ENCODE assay signal across 17 cellular contexts in the genomic region with DNA sequence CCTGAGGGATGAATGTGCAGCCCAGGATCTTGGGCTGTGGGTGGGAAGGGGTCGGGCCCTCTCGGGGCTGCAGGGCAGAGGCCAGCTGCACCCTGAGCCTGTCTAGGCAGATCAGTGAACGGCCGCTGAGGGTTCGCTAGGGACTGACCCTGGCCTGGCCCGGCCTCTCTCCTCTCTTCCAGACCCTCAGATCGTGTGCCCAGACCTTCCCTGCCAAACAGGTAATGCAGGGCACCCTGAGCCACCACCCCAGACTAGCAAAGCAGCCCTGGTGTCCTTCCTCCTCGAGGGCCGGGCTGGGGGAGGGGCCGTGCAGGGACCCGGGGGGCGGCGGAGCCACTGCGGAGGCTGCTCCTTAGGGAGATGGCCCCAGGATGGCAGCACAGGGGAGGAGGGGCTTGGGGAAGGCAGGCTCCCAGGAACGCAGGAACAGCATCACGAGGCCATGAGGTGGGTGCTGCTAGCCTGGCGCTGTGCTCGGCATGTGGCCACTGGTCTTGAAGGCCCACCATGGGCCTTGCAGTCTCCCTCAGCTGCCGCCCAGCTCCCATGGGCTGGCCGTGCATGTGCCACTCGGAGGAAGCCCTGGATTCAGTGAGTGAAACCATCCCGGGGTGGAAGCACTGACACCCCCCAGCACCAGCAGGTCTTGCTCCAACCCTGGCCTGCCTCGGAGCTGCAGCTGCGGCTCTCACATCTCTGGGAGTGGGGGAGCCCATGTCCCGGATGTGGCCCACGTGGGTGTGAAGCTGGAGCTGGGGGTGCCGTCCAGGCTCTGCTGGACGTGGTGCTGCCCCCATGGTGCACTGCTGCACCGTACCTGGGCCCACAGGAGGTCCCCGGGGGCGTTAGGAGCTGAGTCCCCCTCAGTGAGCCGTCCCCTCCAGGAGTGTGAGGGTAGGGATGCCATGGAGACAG. TPM values are rescaled to one million over a fixed set of nuclear protein-coding genes. Genes with fewer than 3 reads are reported as not detected.
DNase-seq lines count a peak whose midpoint lies in the region; ATAC-seq and TF ChIP-seq lines count a peak whose summit lies in the region.
"Had no signal": no experiment of that assay in that cellular context is flagged by ENCODE, and none has a peak within 500 bp of the region (broad histone marks: within the 10 kb centered on the region; RNA-seq: fewer than 3 reads in every experiment).

No MANE protein-coding gene starts in this region.

- no peaks in the 10 kb centered on the region for H3K27me3 ChIP-seq in aorta (ENCODE audit: control insufficient read depth in 1 of 2, insufficient read depth in 2 of 2, low read length in 1 of 2)
- H3K27me3 ChIP-seq: SJCRH30, tibial nerve had no signal

- no peak overlapping the region for H3K4me3 ChIP-seq in aorta (ENCODE audit: low read length in 2 of 2)
- H3K4me3 ChIP-seq: SJCRH30, tibial nerve had no signal

- H3K9me3 ChIP-seq in aorta (ENCODE audit: control insufficient read depth, low read length), result no peaks in the 10 kb centered on the region
- H3K9me3 ChIP-seq: SJCRH30, tibial nerve had no signal

- no peak for TF ChIP-seq CTCF in natural killer cell (IDR thresholded peaks at IDR 0.05)

- intact Hi-C loops in natural killer cell (cut with micrococcal nuclease), result no loop called here
- intact Hi-C loops in aorta (cut with DNase I), result no loop called here

- no peak for TF ChIP-seq POLR2A in erythroblast (IDR thresholded peaks at IDR 0.05; ENCODE audit: low read length)

- ATAC-seq in natural killer cell (no peak), aorta (ENCODE audit: low FRiP score) (no peak), GM19395 (IDR thresholded peaks at IDR 0.05; ENCODE audit: unreplicated experiment) (no peak), HG03378 (IDR thresholded peaks at IDR 0.05; ENCODE audit: unreplicated experiment) (no peak)
- ATAC-seq: esophagus mucosa had no signal

- H3K27ac ChIP-seq in aorta (ENCODE audit: low read depth in 1 of 2, low read length in 2 of 2), result no peak overlapping the region
- H3K27ac ChIP-seq: SJCRH30, tibial nerve had no signal

- no peaks in the 10 kb centered on the region for H3K9me3 Mint-ChIP-seq in natural killer cell
- H3K9me3 Mint-ChIP-seq: activated naive CD8-positive, alpha-beta T cell treated with anti-CD3 and anti-CD28 coated beads, Interleukin-2, amount 10 ng/mL, durations not matched to agents 7 days and 5 days had no signal

- H3K27me3 Mint-ChIP-seq in natural killer cell (ENCODE audit: low read depth in 2 of 2), result no peaks in the 10 kb centered on the region
- H3K27me3 Mint-ChIP-seq: activated naive CD8-positive, alpha-beta T cell treated with anti-CD3 and anti-CD28 coated beads, Interleukin-2, amount 10 ng/mL, durations not matched to agents 7 days and 5 days had no signal

- WGBS in aorta, 2 donors, result 84 to 85% methylated on average over 30 to 32 of the region's 32 CpGs

- no peaks in the 10 kb centered on the region for H3K4me1 Mint-ChIP-seq in natural killer cell
- H3K4me1 Mint-ChIP-seq: activated naive CD8-positive, alpha-beta T cell treated with anti-CD3 and anti-CD28 coated beads, Interleukin-2, amount 10 ng/mL, durations not matched to agents 7 days and 5 days had no signal

- no peak overlapping the region for H3K27ac Mint-ChIP-seq in natural killer cell
- H3K27ac Mint-ChIP-seq: activated naive CD8-positive, alpha-beta T cell treated with anti-CD3 and anti-CD28 coated beads, Interleukin-2, amount 10 ng/mL, durations not matched to agents 7 days and 5 days; memory B cell had no signal

- peaks cover under 1 to 13% of the 10 kb centered on the region in 2 donors for H3K36me3 ChIP-seq in aorta (ENCODE audit: control insufficient read depth in 1 of 2, insufficient read depth in 2 of 2, low read length in 1 of 2)
- H3K36me3 ChIP-seq: SJCRH30 had no signal

- H3K4me1 ChIP-seq in aorta (ENCODE audit: control insufficient read depth in 1 of 2, insufficient read depth in 2 of 2, low read length in 2 of 2), result no peaks in the 10 kb centered on the region
- H3K4me1 ChIP-seq: SJCRH30, tibial nerve had no signal

- H3K36me3 Mint-ChIP-seq in natural killer cell, result no peaks in the 10 kb centered on the region
- H3K36me3 Mint-ChIP-seq: activated naive CD8-positive, alpha-beta T cell treated with anti-CD3 and anti-CD28 coated beads, Interleukin-2, amount 10 ng/mL, durations not matched to agents 7 days and 5 days; memory B cell had no signal

- DNase-seq in stimulated activated CD4-positive, alpha-beta T cell treated with anti-CD3 and anti-CD28 coated beads, Interleukin-15, amount 100 ng/mL, for 24 hours, result peak; percentile 0
- no peak for DNase-seq in stimulated activated CD4-positive, alpha-beta T cell treated with anti-CD3 and anti-CD28 coated beads, Interleukin-12 subunit alpha, Interleukin-12 subunit beta, amount 100 ng/mL, for 4 hours
- peak; percentile 12 for DNase-seq in epidermal melanocyte (ENCODE audit: insufficient read length, low spot score)
- DNase-seq in natural killer cell, result peak; percentile 13
- DNase-seq in aorta, result peak; percentile 47 to 72
- no peak for DNase-seq in erythroblast (lab: John Stamatoyannopoulos, UW)
- DNase-seq: cerebellar nuclear complex, NCI-H2081 treated with DMSO at 0.1 percent for 48 hours, nucleus accumbens had no signal

- H3K4me3 Mint-ChIP-seq in natural killer cell, result no peak overlapping the region
- H3K4me3 Mint-ChIP-seq: activated naive CD8-positive, alpha-beta T cell treated with anti-CD3 and anti-CD28 coated beads, Interleukin-2, amount 10 ng/mL, durations not matched to agents 7 days and 5 days; memory B cell had no signal

RNA-seq across cellular contexts. Expression of gene COL6A2, which starts 28.7 kb away (rescaled TPM):
- 100 to 1,000 TPM in 1 of 3 donors, 10 to 100 TPM in 2; 93.9 to 110 (median 97.2) TPM for total RNA-seq in natural killer cell
- 1,000 to 10,000 TPM; 1,386 to 1,431 TPM for total RNA-seq in aorta
- polyA plus RNA-seq in aorta, result 1,000 to 10,000 TPM in 1 of 2 donors, 100 to 1,000 TPM in 1; 335 to 3,611 TPM

RNA-seq across cellular contexts. Expression of gene FTCD, which starts 28.8 kb away (rescaled TPM):
- total RNA-seq in natural killer cell (under 1 TPM in 1 of 3 donors, not detected in 2; 0.34 TPM), aorta (1 to 10 TPM; 1.1 to 2.6 TPM)
- 1 to 10 TPM in 1 of 2 donors, under 1 TPM in 1; 0.50 to 8.7 TPM for polyA plus RNA-seq in aorta
- total RNA-seq: MCF 10A, SJCRH30 had no signal

RNA-seq across cellular contexts. Expression of gene SPATC1L, which starts 57.7 kb away (rescaled TPM):
- total RNA-seq in natural killer cell, result 1 to 10 TPM in 2 of 3 donors, under 1 TPM in 1; 0.18 to 4.0 (median 2.7) TPM
- 10 to 100 TPM in 1 of 2 donors, 1 to 10 TPM in 1; 5.2 to 12.4 TPM for total RNA-seq in aorta
- polyA plus RNA-seq in aorta, result 10 to 100 TPM in 1 of 2 donors, 1 to 10 TPM in 1; 2.4 to 47.9 TPM

Comparison
In these comparisons a context has a peak if more than half of its experiments do, and no peak if none do; other contexts are left out.
1. DNase-seq: peak in stimulated activated CD4-positive, alpha-beta T cell treated with anti-CD3 and anti-CD28 coated beads, Interleukin-15, amount 100 ng/mL, for 24 hours (single experiment), epidermal melanocyte (single experiment), natural killer cell (single experiment) and aorta (2 of 2); none in stimulated activated CD4-positive, alpha-beta T cell treated with anti-CD3 and anti-CD28 coated beads, Interleukin-12 subunit alpha, Interleukin-12 subunit beta, amount 100 ng/mL, for 4 hours (single experiment) and erythroblast (0 of 2).
2. RNA of gene COL6A2, which starts 28.7 kb away (total RNA-seq): 1,386 to 1,431 TPM in aorta; 93.9 to 110 TPM in natural killer cell; every median in the first group is over 10 times any median in the second.